1 cellular context compared by ENCODE assay signal in the genomic region with DNA sequence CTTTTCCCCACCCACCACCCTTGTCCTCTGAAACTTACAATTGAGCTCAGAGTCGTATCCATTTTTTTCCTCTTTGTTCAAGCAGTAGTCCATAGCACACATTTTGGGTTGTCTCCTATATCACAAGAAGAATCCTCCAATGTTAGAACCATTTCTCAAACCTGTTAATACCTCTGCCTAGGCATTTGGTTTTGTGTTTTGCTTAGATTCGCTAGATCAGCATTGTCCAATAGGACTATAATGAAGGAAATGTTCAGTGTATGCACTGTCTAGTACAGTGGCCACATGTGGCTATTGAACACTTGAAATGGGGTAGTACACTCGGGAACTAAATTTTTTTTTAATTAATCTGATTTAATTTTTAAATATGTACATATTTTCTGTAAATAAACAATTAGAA.
TF ChIP-seq lines count a peak whose summit lies in the region.

No MANE protein-coding gene starts in this region.

TF ChIP-seq in HepG2, 621 proteins besides CTCF, POLR2A, EP300 and RAD21:
- TF ChIP-seq, protein P1, sequence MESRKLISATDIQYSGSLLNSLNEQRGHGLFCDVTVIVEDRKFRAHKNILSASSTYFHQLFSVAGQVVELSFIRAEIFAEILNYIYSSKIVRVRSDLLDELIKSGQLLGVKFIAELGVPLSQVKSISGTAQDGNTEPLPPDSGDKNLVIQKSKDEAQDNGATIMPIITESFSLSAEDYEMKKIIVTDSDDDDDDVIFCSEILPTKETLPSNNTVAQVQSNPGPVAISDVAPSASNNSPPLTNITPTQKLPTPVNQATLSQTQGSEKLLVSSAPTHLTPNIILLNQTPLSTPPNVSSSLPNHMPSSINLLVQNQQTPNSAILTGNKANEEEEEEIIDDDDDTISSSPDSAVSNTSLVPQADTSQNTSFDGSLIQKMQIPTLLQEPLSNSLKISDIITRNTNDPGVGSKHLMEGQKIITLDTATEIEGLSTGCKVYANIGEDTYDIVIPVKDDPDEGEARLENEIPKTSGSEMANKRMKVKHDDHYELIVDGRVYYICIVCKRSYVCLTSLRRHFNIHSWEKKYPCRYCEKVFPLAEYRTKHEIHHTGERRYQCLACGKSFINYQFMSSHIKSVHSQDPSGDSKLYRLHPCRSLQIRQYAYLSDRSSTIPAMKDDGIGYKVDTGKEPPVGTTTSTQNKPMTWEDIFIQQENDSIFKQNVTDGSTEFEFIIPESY (CRISPR knock-in tag; IDR thresholded peaks at IDR 0.05): no peak
- TF ChIP-seq ZNF326 (CRISPR knock-in tag; IDR thresholded peaks at IDR 0.05; ENCODE audit: borderline replicate concordance): no peak
- TF ChIP-seq, protein P2, sequence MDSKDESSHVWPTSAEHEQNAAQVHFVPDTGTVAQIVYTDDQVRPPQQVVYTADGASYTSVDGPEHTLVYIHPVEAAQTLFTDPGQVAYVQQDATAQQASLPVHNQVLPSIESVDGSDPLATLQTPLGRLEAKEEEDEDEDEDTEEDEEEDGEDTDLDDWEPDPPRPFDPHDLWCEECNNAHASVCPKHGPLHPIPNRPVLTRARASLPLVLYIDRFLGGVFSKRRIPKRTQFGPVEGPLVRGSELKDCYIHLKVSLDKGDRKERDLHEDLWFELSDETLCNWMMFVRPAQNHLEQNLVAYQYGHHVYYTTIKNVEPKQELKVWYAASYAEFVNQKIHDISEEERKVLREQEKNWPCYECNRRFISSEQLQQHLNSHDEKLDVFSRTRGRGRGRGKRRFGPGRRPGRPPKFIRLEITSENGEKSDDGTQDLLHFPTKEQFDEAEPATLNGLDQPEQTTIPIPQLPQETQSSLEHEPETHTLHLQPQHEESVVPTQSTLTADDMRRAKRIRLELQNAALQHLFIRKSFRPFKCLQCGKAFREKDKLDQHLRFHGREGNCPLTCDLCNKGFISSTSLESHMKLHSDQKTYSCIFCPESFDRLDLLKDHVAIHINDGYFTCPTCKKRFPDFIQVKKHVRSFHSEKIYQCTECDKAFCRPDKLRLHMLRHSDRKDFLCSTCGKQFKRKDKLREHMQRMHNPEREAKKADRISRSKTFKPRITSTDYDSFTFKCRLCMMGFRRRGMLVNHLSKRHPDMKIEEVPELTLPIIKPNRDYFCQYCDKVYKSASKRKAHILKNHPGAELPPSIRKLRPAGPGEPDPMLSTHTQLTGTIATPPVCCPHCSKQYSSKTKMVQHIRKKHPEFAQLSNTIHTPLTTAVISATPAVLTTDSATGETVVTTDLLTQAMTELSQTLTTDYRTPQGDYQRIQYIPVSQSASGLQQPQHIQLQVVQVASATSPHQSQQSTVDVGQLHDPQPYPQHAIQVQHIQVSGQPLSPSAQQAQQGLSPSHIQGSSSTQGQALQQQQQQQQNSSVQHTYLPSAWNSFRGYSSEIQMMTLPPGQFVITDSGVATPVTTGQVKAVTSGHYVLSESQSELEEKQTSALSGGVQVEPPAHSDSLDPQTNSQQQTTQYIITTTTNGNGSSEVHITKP (CRISPR knock-in tag; IDR thresholded peaks at IDR 0.05; ENCODE audit: low read depth): no peak
- 0 out of 2 replicates have a peak, but pooled peaks have one; percentile 35 for TF ChIP-seq MAFF (IDR thresholded peaks at IDR 0.05; ENCODE audit: low read depth, low read length)
- no peak for TF ChIP-seq PRMT3 (CRISPR knock-in tag; IDR thresholded peaks at IDR 0.05; ENCODE audit: borderline replicate concordance, low read depth)
- TF ChIP-seq MAFK (conservative IDR thresholded peaks at IDR 0.05 in 1 of 2, IDR thresholded peaks at IDR 0.05 in 1 of 2; ENCODE audit: low read length in 2 of 2): peak; percentile 24 to 38; a peak in 2 of 4 replicates
- TF ChIP-seq SRF (IDR thresholded peaks at IDR 0.05; ENCODE audit: low read depth, low read length): no peak
- no peak for TF ChIP-seq ZNF589 (CRISPR knock-in tag; conservative IDR thresholded peaks at IDR 0.05)
- no peak for TF ChIP-seq JUND (CRISPR knock-in tag; IDR thresholded peaks at IDR 0.05)
- TF ChIP-seq NFKBIZ (CRISPR knock-in tag; IDR thresholded peaks at IDR 0.05): no peak
